In genomic region chr6:1437553-1438406, GRCh38 we compare ENCODE assay signal across 1 cellular context.
TF ChIP-seq lines count a peak whose summit lies in the region.

No MANE protein-coding gene starts in this region.

TF ChIP-seq in HepG2, 621 proteins besides CTCF, POLR2A, EP300 and RAD21:
- TF ChIP-seq PCBP1 (IDR thresholded peaks at IDR 0.05; ENCODE audit: borderline replicate concordance, low read depth, low read length) (0 out of 2 replicates have a peak, but pooled peaks have one; percentile 28), CBX5 (CRISPR knock-in tag; IDR thresholded peaks at IDR 0.05; ENCODE audit: borderline replicate concordance) (no peak), XRCC5 (optimal IDR thresholded peaks at IDR 0.05; ENCODE audit: low read length) (no peak), FOXJ3 (CRISPR knock-in tag; IDR thresholded peaks at IDR 0.05; ENCODE audit: borderline replicate concordance) (no peak), EZH2 (conservative IDR thresholded peaks at IDR 0.05; ENCODE audit: low read depth, low read length) (0 out of 2 replicates have a peak, but pooled peaks have one; percentile 0), ZNF33A (CRISPR knock-in tag; IDR thresholded peaks at IDR 0.05; ENCODE audit: borderline replicate concordance) (no peak), ZNF383 (CRISPR knock-in tag; IDR thresholded peaks at IDR 0.05; ENCODE audit: borderline replicate concordance) (no peak), ZNF12 (CRISPR knock-in tag; IDR thresholded peaks at IDR 0.05) (no peak), U2AF1 (optimal IDR thresholded peaks at IDR 0.05; ENCODE audit: low read depth, low read length) (no peak), ELF4 (CRISPR knock-in tag; IDR thresholded peaks at IDR 0.05; ENCODE audit: borderline replicate concordance) (no peak), RCOR2 (CRISPR knock-in tag; IDR thresholded peaks at IDR 0.05) (no peak), HNRNPUL1 (IDR thresholded peaks at IDR 0.05; ENCODE audit: low read depth, low read length) (no peak)
- TF ChIP-seq, protein P1, sequence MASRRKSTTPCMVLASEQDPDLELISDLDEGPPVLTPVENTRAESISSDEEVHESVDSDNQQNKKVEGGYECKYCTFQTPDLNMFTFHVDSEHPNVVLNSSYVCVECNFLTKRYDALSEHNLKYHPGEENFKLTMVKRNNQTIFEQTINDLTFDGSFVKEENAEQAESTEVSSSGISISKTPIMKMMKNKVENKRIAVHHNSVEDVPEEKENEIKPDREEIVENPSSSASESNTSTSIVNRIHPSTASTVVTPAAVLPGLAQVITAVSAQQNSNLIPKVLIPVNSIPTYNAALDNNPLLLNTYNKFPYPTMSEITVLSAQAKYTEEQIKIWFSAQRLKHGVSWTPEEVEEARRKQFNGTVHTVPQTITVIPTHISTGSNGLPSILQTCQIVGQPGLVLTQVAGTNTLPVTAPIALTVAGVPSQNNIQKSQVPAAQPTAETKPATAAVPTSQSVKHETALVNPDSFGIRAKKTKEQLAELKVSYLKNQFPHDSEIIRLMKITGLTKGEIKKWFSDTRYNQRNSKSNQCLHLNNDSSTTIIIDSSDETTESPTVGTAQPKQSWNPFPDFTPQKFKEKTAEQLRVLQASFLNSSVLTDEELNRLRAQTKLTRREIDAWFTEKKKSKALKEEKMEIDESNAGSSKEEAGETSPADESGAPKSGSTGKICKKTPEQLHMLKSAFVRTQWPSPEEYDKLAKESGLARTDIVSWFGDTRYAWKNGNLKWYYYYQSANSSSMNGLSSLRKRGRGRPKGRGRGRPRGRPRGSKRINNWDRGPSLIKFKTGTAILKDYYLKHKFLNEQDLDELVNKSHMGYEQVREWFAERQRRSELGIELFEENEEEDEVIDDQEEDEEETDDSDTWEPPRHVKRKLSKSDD (CRISPR knock-in tag; IDR thresholded peaks at IDR 0.05; ENCODE audit: low read depth): no peak
TF ChIP-seq in HepG2: peak in this region for 2.
